ENCODE assay signal across 34 cellular contexts in genomic region chrX:154654372-154654771, GRCh38. TPM values are rescaled to one million over a fixed set of nuclear protein-coding genes. Genes with fewer than 3 reads are reported as not detected.
"Had no signal": no experiment of that assay in that cellular context is flagged by ENCODE, and none has a peak within 500 bp of the region (broad histone marks: within the 10 kb centered on the region; RNA-seq: fewer than 3 reads in every experiment).

No MANE protein-coding gene starts in this region.

- H3K27ac ChIP-seq: ascending aorta, cardiac muscle cell, PC-9, RWPE1, WERI-Rb-1 had no signal

- H3K9me3 ChIP-seq: ascending aorta, MG63 had no signal

- H3K4me1 ChIP-seq: ascending aorta had no signal

- H3K4me3 Mint-ChIP-seq: activated CD4-positive, alpha-beta memory T cell treated with anti-CD3 and anti-CD28 coated beads, Interleukin-2, amount 10 ng/mL, durations not matched to agents 7 days and 5 days; activated naive CD4-positive, alpha-beta T cell treated with anti-CD3 and anti-CD28 coated beads, Interleukin-2, amount 50 U/mL, for 24 hours; activated naive CD8-positive, alpha-beta T cell treated with anti-CD3 and anti-CD28 coated beads, Interleukin-2, amount 10 ng/mL, durations not matched to agents 7 days and 5 days; activated T-cell treated with anti-CD3 and anti-CD28 coated beads, Interleukin-2, amount 50 U/mL, for 24 hours; T-cell; T-helper 17 cell had no signal

- H3K4me1 Mint-ChIP-seq: activated CD4-positive, alpha-beta memory T cell treated with anti-CD3 and anti-CD28 coated beads, Interleukin-2, amount 10 ng/mL, durations not matched to agents 7 days and 5 days; activated naive CD4-positive, alpha-beta T cell treated with anti-CD3 and anti-CD28 coated beads, Interleukin-2, amount 50 U/mL, for 24 hours; activated naive CD8-positive, alpha-beta T cell treated with anti-CD3 and anti-CD28 coated beads, Interleukin-2, amount 10 ng/mL, durations not matched to agents 7 days and 5 days; T-cell had no signal

- H3K36me3 ChIP-seq: ascending aorta, cardiac muscle cell, MG63, WERI-Rb-1 had no signal

- H3K4me2 ChIP-seq: PC-9 had no signal

- H3K27ac Mint-ChIP-seq: activated CD4-positive, alpha-beta memory T cell treated with anti-CD3 and anti-CD28 coated beads, Interleukin-2, amount 10 ng/mL, durations not matched to agents 7 days and 5 days; activated naive CD4-positive, alpha-beta T cell treated with anti-CD3 and anti-CD28 coated beads, Interleukin-2, amount 50 U/mL, for 24 hours; activated naive CD8-positive, alpha-beta T cell treated with anti-CD3 and anti-CD28 coated beads, Interleukin-2, amount 10 ng/mL, durations not matched to agents 7 days and 5 days; activated T-cell treated with anti-CD3 and anti-CD28 coated beads, Interleukin-2, amount 50 U/mL, for 24 hours; activated T-helper 2 cell treated with anti-CD3 and anti-CD28 coated beads, Interferon-gamma antibody, Interleukin-2, Interleukin-4, amounts not matched to agents 10 μg/mL and 5 μg/mL and 100 μg/mL, durations not matched to agents 14 hours and 24 hours and 36 hours; T-cell; T-helper 17 cell had no signal

- ATAC-seq: Right ventricle myocardium inferior, SK-N-SH treated with all-trans-retinoic acid at 6 μM for 48 hours, T-cell, T-helper 17 cell had no signal

- H3K27me3 ChIP-seq: ascending aorta, cardiac muscle cell, MG63 had no signal

- H3K27me3 Mint-ChIP-seq: activated CD4-positive, alpha-beta memory T cell treated with anti-CD3 and anti-CD28 coated beads, Interleukin-2, amount 10 ng/mL, durations not matched to agents 7 days and 5 days; activated naive CD4-positive, alpha-beta T cell treated with anti-CD3 and anti-CD28 coated beads, Interleukin-2, amount 50 U/mL, for 24 hours; activated naive CD8-positive, alpha-beta T cell treated with anti-CD3 and anti-CD28 coated beads, Interleukin-2, amount 10 ng/mL, durations not matched to agents 7 days and 5 days; activated T-cell treated with anti-CD3 and anti-CD28 coated beads, Interleukin-2, amount 50 U/mL, for 24 hours; T-helper 17 cell had no signal

- H3K9me3 Mint-ChIP-seq: activated CD4-positive, alpha-beta memory T cell treated with anti-CD3 and anti-CD28 coated beads, Interleukin-2, amount 10 ng/mL, durations not matched to agents 7 days and 5 days; activated naive CD4-positive, alpha-beta T cell treated with anti-CD3 and anti-CD28 coated beads, Interleukin-2, amount 50 U/mL, for 24 hours; activated naive CD8-positive, alpha-beta T cell treated with anti-CD3 and anti-CD28 coated beads, Interleukin-2, amount 10 ng/mL, durations not matched to agents 7 days and 5 days; activated T-cell treated with anti-CD3 and anti-CD28 coated beads, Interleukin-2, amount 50 U/mL, for 24 hours; activated T-helper 2 cell treated with anti-CD3 and anti-CD28 coated beads, Interferon-gamma antibody, Interleukin-2, Interleukin-4, amounts not matched to agents 10 μg/mL and 5 μg/mL and 100 μg/mL, durations not matched to agents 14 hours and 24 hours and 36 hours; T-cell had no signal

- H3K4me3 ChIP-seq: ascending aorta, cardiac muscle cell, MG63, PC-9 had no signal

- H2AFZ ChIP-seq: PC-9 had no signal

- DNase-seq: activated CD4-positive, alpha-beta memory T cell treated with anti-CD3 and anti-CD28 coated beads, Interleukin-2, amount 10 ng/mL, durations not matched to agents 7 days and 5 days; activated CD4-positive, alpha-beta T cell treated with anti-CD3 and anti-CD28 coated beads for 1 hour; activated CD4-positive, alpha-beta T cell treated with anti-CD3 and anti-CD28 coated beads for 48 hours; activated CD4-positive, CD25-positive, alpha-beta regulatory T cell; activated gamma-delta T cell; activated naive CD4-positive, alpha-beta T cell treated with Interleukin-2 at 50 U/mL for 16 hours; activated naive CD8-positive, alpha-beta T cell treated with anti-CD3 and anti-CD28 coated beads, Interleukin-2, amount 10 ng/mL, durations not matched to agents 7 days and 5 days; activated T-cell treated with anti-CD3 and anti-CD28 coated beads, Interleukin-2, amount 50 U/mL, for 24 hours; amygdala; Kasumi-1; KG1; MG63; NCI-H1092; NCI-H1436 treated with DMSO at 0.1 percent for 48 hours; NCI-H1694 treated with DMSO at 0.1 percent for 48 hours; NCI-H2029; NCI-H345; NCI-H524 treated with DMSO at 0.1 percent for 48 hours; PC-9; SIG-M5; T-cell; T-helper 17 cell; WERI-Rb-1 had no signal

- H3K36me3 Mint-ChIP-seq: activated naive CD4-positive, alpha-beta T cell treated with anti-CD3 and anti-CD28 coated beads, Interleukin-2, amount 50 U/mL, for 24 hours; activated naive CD8-positive, alpha-beta T cell treated with anti-CD3 and anti-CD28 coated beads, Interleukin-2, amount 10 ng/mL, durations not matched to agents 7 days and 5 days; T-cell had no signal

RNA-seq across cellular contexts. Expression of gene CTAG2, which starts 1.0 kb away (rescaled TPM):
- total RNA-seq: activated CD4-positive, alpha-beta memory T cell treated with anti-CD3 and anti-CD28 coated beads, Interleukin-2, amount 10 ng/mL, durations not matched to agents 7 days and 5 days; activated T-helper 2 cell treated with anti-CD3 and anti-CD28 coated beads, Interferon-gamma antibody, Interleukin-2, Interleukin-4, amounts not matched to agents 10 μg/mL and 5 μg/mL and 100 μg/mL, durations not matched to agents 14 hours and 24 hours and 36 hours; ascending aorta; cardiac muscle cell; NCI-H460; OCI-LY7; PC-9; Right ventricle myocardium inferior; T-helper 17 cell had no signal
- polyA plus RNA-seq: cardiac muscle cell had no signal

RNA-seq across cellular contexts. Expression of gene CTAG1B, which starts 35.3 kb away (rescaled TPM):
- total RNA-seq: activated CD4-positive, alpha-beta memory T cell treated with anti-CD3 and anti-CD28 coated beads, Interleukin-2, amount 10 ng/mL, durations not matched to agents 7 days and 5 days; activated CD8-positive, alpha-beta memory T cell treated with anti-CD3 and anti-CD28 coated beads for 36 hours; activated naive CD8-positive, alpha-beta T cell treated with anti-CD3 and anti-CD28 coated beads, Interleukin-2, amount 10 ng/mL, durations not matched to agents 7 days and 5 days; activated T-helper 2 cell treated with anti-CD3 and anti-CD28 coated beads, Interferon-gamma antibody, Interleukin-2, Interleukin-4, amounts not matched to agents 10 μg/mL and 5 μg/mL and 100 μg/mL, durations not matched to agents 14 hours and 24 hours and 36 hours; ascending aorta; cardiac muscle cell; NCI-H460; OCI-LY7; PC-9; Right ventricle myocardium inferior; SK-MEL-5; T-cell; T-helper 17 cell had no signal
- polyA plus RNA-seq: cardiac muscle cell had no signal
